In genomic region chr1:240878631-240879030, GRCh38 we compare ENCODE assay signal across 18 cellular contexts.
"Had no signal": no experiment of that assay in that cellular context is flagged by ENCODE, and none has a peak within 500 bp of the region (broad histone marks: within the 10 kb centered on the region; RNA-seq: fewer than 3 reads in every experiment).

No MANE protein-coding gene starts in this region.

- H3K27me3 Mint-ChIP-seq: activated naive CD8-positive, alpha-beta T cell treated with anti-CD3 and anti-CD28 coated beads for 36 hours; brain; natural killer cell treated with Interleukin-12 subunit alpha and Interleukin-12 subunit beta and Interleukin-15 and Interleukin-18, amount 100 ng/mL, for 72 hours had no signal

- H3K27ac ChIP-seq: thyroid gland, WERI-Rb-1 had no signal

- H3K4me1 Mint-ChIP-seq: activated naive CD8-positive, alpha-beta T cell treated with anti-CD3 and anti-CD28 coated beads for 36 hours; brain; endodermal cell had no signal

- H3K4me1 ChIP-seq: thyroid gland had no signal

- H3K36me3 Mint-ChIP-seq: activated naive CD8-positive, alpha-beta T cell treated with anti-CD3 and anti-CD28 coated beads for 36 hours; natural killer cell treated with Interleukin-12 subunit alpha and Interleukin-12 subunit beta and Interleukin-15 and Interleukin-18, amount 100 ng/mL, for 72 hours had no signal

- H3K4me3 ChIP-seq: thyroid gland had no signal

- DNase-seq: activated CD4-positive, alpha-beta T cell treated with anti-CD3 and anti-CD28 coated beads, Interleukin-2, amount 50 U/mL, for 4 hours; activated naive CD4-positive, alpha-beta T cell; activated naive CD8-positive, alpha-beta T cell treated with anti-CD3 and anti-CD28 coated beads for 36 hours; caudate nucleus; endodermal cell; posterior cingulate gyrus; retina; stimulated activated CD4-positive, alpha-beta T cell treated with anti-CD3 and anti-CD28 coated beads, Interleukin-12 subunit alpha, Interleukin-12 subunit beta, amount 100 ng/mL, for 4 hours; stimulated activated CD4-positive, alpha-beta T cell treated with anti-CD3 and anti-CD28 coated beads, Interleukin-1b, Interleukin-23, amount 100 ng/mL, for 48 hours; stimulated activated CD8-positive, alpha-beta memory T cell treated with anti-CD3 and anti-CD28 coated beads, Interleukin-4, amount 100 ng/mL, for 48 hours; stimulated activated naive CD4-positive, alpha-beta T cell; SW 1271; T-helper 2 cell; thyroid gland; WERI-Rb-1 had no signal

- H3K27ac Mint-ChIP-seq: activated naive CD8-positive, alpha-beta T cell treated with anti-CD3 and anti-CD28 coated beads for 36 hours; activated T-helper 1 cell treated with anti-CD3 and anti-CD28 coated beads, Interleukin-12 subunit alpha, Interleukin-12 subunit beta, Interleukin-2, Interleukin-4 antibody, amounts not matched to agents 30 ng/mL and 10 ng/mL and 1 ng/mL, durations not matched to agents 14 hours and 24 hours and 36 hours; brain; endodermal cell; natural killer cell treated with Interleukin-12 subunit alpha and Interleukin-12 subunit beta and Interleukin-15 and Interleukin-18, amount 100 ng/mL, for 72 hours had no signal

- H3K4me3 Mint-ChIP-seq: activated naive CD8-positive, alpha-beta T cell treated with anti-CD3 and anti-CD28 coated beads for 36 hours; activated T-helper 1 cell treated with anti-CD3 and anti-CD28 coated beads, Interleukin-12 subunit alpha, Interleukin-12 subunit beta, Interleukin-2, Interleukin-4 antibody, amounts not matched to agents 30 ng/mL and 10 ng/mL and 1 ng/mL, durations not matched to agents 14 hours and 24 hours and 36 hours; brain; endodermal cell; natural killer cell treated with Interleukin-12 subunit alpha and Interleukin-12 subunit beta and Interleukin-15 and Interleukin-18, amount 100 ng/mL, for 72 hours had no signal

- H3K9me3 ChIP-seq: thyroid gland had no signal

- H3K27me3 ChIP-seq: thyroid gland had no signal

- H3K36me3 ChIP-seq: thyroid gland, WERI-Rb-1 had no signal
